In the genomic region with DNA sequence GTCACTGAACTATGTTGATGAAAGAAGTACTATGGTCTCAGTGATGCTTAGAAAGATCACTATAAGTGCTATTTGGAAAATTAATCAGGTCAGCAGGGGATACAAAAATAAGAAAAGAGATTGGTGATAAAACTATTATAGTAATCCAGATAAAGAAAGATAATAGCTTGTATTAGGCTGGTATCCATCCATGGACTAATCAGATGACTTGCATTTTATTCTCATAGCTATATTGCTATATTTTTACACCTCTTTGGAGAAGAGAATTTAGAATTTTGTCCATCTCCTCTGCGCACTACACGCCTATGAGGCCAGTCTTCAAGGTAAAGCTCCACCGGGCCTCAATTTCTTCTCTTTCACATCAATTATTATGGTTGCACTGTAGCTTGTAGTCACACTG, we compare ENCODE assay signal across 35 cellular contexts.
"Had no signal": no experiment of that assay in that cellular context is flagged by ENCODE, and none has a peak within 500 bp of the region (broad histone marks: within the 10 kb centered on the region; RNA-seq: fewer than 3 reads in every experiment).

No MANE protein-coding gene starts in this region.

- DNase-seq: Karpas-422, Kasumi-1, MG63, MM.1S, MV-4-11, NCI-H1048, NCI-H1092, NCI-H1092 treated with DMSO at 0.1 percent for 48 hours, NCI-H1105, NCI-H1105 treated with DMSO at 0.1 percent for 48 hours, NCI-H1417, NCI-H1417 treated with DMSO at 0.1 percent for 48 hours, NCI-H1436, NCI-H1436 treated with DMSO at 0.1 percent for 48 hours, NCI-H146, NCI-H1694, NCI-H1694 treated with DMSO at 0.1 percent for 48 hours, NCI-H187, NCI-H187 treated with DMSO at 0.1 percent for 48 hours, NCI-H1930, NCI-H2029, NCI-H2029 treated with DMSO at 0.1 percent for 48 hours, NCI-H2081, NCI-H2081 treated with DMSO at 0.1 percent for 48 hours, NCI-H2107, NCI-H2171, NCI-H2171 treated with DMSO at 0.1 percent for 48 hours, NCI-H2227 treated with DMSO at 0.1 percent for 48 hours, NCI-H226, NCI-H345, NCI-H446, NCI-H446 treated with DMSO at 0.1 percent for 48 hours, NCI-H510A, NCI-H510A treated with DMSO at 0.1 percent for 48 hours, NCI-H524 had no signal

- H3K4me3 ChIP-seq: MG63 had no signal

- H3K27me3 ChIP-seq: MG63 had no signal

- H3K36me3 ChIP-seq: MG63 had no signal

- H3K9me3 ChIP-seq: MG63 had no signal
